ENCODE assay signal across 18 cellular contexts in the genomic region with DNA sequence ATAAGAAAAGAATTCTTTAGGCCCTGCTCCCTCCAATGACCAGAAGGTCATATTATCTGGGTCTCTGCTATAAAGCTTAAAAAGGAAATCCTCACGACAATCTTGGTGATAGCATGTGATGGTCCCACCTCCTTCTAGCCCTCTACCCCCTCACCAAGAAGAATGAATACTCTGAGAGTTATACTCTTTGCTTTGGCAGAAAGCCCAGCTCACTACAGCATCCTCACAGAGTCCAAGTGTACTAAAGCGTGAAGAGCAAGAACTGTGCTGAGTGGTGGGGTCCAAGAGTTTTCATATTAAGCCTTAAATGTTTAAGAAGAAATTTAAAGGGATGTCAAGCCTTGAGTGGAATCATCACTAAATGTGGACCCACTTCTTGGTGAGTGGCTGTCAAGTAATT. TPM values are rescaled to one million over a fixed set of nuclear protein-coding genes. Genes with fewer than 3 reads are reported as not detected.
"Had no signal": no experiment of that assay in that cellular context is flagged by ENCODE, and none has a peak within 500 bp of the region (broad histone marks: within the 10 kb centered on the region; RNA-seq: fewer than 3 reads in every experiment).

No MANE protein-coding gene starts in this region.

- H3K36me3 Mint-ChIP-seq: activated naive CD8-positive, alpha-beta T cell treated with anti-CD3 and anti-CD28 coated beads, Interleukin-2, amount 10 ng/mL, durations not matched to agents 7 days and 5 days had no signal

- H3K27ac Mint-ChIP-seq: activated CD4-positive, alpha-beta T cell treated with anti-CD3 and anti-CD28 coated beads for 36 hours; activated CD8-positive, alpha-beta T cell treated with anti-CD3 and anti-CD28 coated beads for 36 hours; activated naive CD8-positive, alpha-beta T cell treated with anti-CD3 and anti-CD28 coated beads, Interleukin-2, amount 10 ng/mL, durations not matched to agents 7 days and 5 days; naive thymus-derived CD4-positive, alpha-beta T cell had no signal

- DNase-seq: activated CD4-positive, alpha-beta T cell treated with anti-CD3 and anti-CD28 coated beads for 36 hours; activated CD8-positive, alpha-beta memory T cell treated with anti-CD3 and anti-CD28 coated beads, Interleukin-2, amount 50 U/mL, for 4 hours; activated CD8-positive, alpha-beta T cell treated with anti-CD3 and anti-CD28 coated beads for 36 hours; activated naive CD8-positive, alpha-beta T cell treated with anti-CD3 and anti-CD28 coated beads, Interleukin-2, amount 10 ng/mL, durations not matched to agents 7 days and 5 days; aorta; caudate nucleus; cortex of kidney; effector CD8-positive, alpha-beta T cell; hippocampal formation; midbrain; naive thymus-derived CD4-positive, alpha-beta T cell; right cardiac atrium; small intestine; T1000 had no signal

- ATAC-seq: activated CD4-positive, alpha-beta T cell treated with anti-CD3 and anti-CD28 coated beads for 36 hours; activated CD8-positive, alpha-beta T cell treated with anti-CD3 and anti-CD28 coated beads for 36 hours; gastroesophageal sphincter; naive thymus-derived CD4-positive, alpha-beta T cell; right cardiac atrium had no signal

- H3K4me3 Mint-ChIP-seq: activated CD4-positive, alpha-beta T cell treated with anti-CD3 and anti-CD28 coated beads for 36 hours; activated CD8-positive, alpha-beta T cell treated with anti-CD3 and anti-CD28 coated beads for 36 hours; activated naive CD8-positive, alpha-beta T cell treated with anti-CD3 and anti-CD28 coated beads, Interleukin-2, amount 10 ng/mL, durations not matched to agents 7 days and 5 days; naive thymus-derived CD4-positive, alpha-beta T cell had no signal

- H3K4me1 Mint-ChIP-seq: activated CD4-positive, alpha-beta T cell treated with anti-CD3 and anti-CD28 coated beads for 36 hours; activated naive CD8-positive, alpha-beta T cell treated with anti-CD3 and anti-CD28 coated beads, Interleukin-2, amount 10 ng/mL, durations not matched to agents 7 days and 5 days; naive thymus-derived CD4-positive, alpha-beta T cell had no signal

- H3K27me3 Mint-ChIP-seq: activated CD4-positive, alpha-beta T cell treated with anti-CD3 and anti-CD28 coated beads for 36 hours; activated naive CD8-positive, alpha-beta T cell treated with anti-CD3 and anti-CD28 coated beads, Interleukin-2, amount 10 ng/mL, durations not matched to agents 7 days and 5 days had no signal

RNA-seq across cellular contexts. Expression of a gene that starts 16.6 kb away (rescaled TPM):
- total RNA-seq: activated CD4-positive, alpha-beta T cell treated with anti-CD3 and anti-CD28 coated beads for 36 hours; activated CD8-positive, alpha-beta T cell treated with anti-CD3 and anti-CD28 coated beads for 36 hours; activated naive CD8-positive, alpha-beta T cell treated with anti-CD3 and anti-CD28 coated beads, Interleukin-2, amount 10 ng/mL, durations not matched to agents 7 days and 5 days; aorta; gastroesophageal sphincter; naive thymus-derived CD4-positive, alpha-beta T cell; right cardiac atrium; thyroid gland had no signal

RNA-seq across cellular contexts. Expression of a gene that starts 55.9 kb away (rescaled TPM):
- total RNA-seq: activated CD4-positive, alpha-beta T cell treated with anti-CD3 and anti-CD28 coated beads for 36 hours; activated CD8-positive, alpha-beta T cell treated with anti-CD3 and anti-CD28 coated beads for 36 hours; activated naive CD8-positive, alpha-beta T cell treated with anti-CD3 and anti-CD28 coated beads, Interleukin-2, amount 10 ng/mL, durations not matched to agents 7 days and 5 days; aorta; fibroblast of lung; gastroesophageal sphincter; lung; naive thymus-derived CD4-positive, alpha-beta T cell; right cardiac atrium; thyroid gland had no signal
